23 cellular contexts compared by ENCODE assay signal in genomic region chr20:53287357-53288042, GRCh38.
"Had no signal": no experiment of that assay in that cellular context is flagged by ENCODE, and none has a peak within 500 bp of the region (broad histone marks: within the 10 kb centered on the region; RNA-seq: fewer than 3 reads in every experiment).

No MANE protein-coding gene starts in this region.

- H3K27ac Mint-ChIP-seq: activated CD4-positive, alpha-beta T cell treated with anti-CD3 and anti-CD28 coated beads, Interleukin-2, amount 10 ng/mL, durations not matched to agents 7 days and 5 days; activated naive CD4-positive, alpha-beta T cell treated with anti-CD3 and anti-CD28 coated beads, Interleukin-2, amount 10 ng/mL, durations not matched to agents 7 days and 5 days; endodermal cell; stimulated activated naive CD8-positive, alpha-beta T cell treated with anti-CD3 and anti-CD28 coated beads, Interleukin-15, amount 100 ng/mL, for 72 hours; T-helper 2 cell treated with Interferon-gamma antibody and Interleukin-4, amounts not matched to agents 5 μg/mL and 100 μg/mL, for 36 hours had no signal

- H3K36me3 ChIP-seq: ascending aorta, colonic mucosa, left lung, prostate gland, suprapubic skin, transverse colon, uterus had no signal

- FAIRE-seq: frontal cortex, keratinocyte, small intestine had no signal

- H3K4me3 ChIP-seq: ascending aorta, colonic mucosa, left lung, prostate gland, suprapubic skin, transverse colon, uterus had no signal

- H3K9me3 Mint-ChIP-seq: activated CD4-positive, alpha-beta T cell treated with anti-CD3 and anti-CD28 coated beads, Interleukin-2, amount 10 ng/mL, durations not matched to agents 7 days and 5 days; activated naive CD4-positive, alpha-beta T cell treated with anti-CD3 and anti-CD28 coated beads, Interleukin-2, amount 10 ng/mL, durations not matched to agents 7 days and 5 days; central memory CD8-positive, alpha-beta T cell; endodermal cell; stimulated activated naive CD8-positive, alpha-beta T cell treated with anti-CD3 and anti-CD28 coated beads, Interleukin-15, amount 100 ng/mL, for 72 hours; T-helper 2 cell treated with Interferon-gamma antibody and Interleukin-4, amounts not matched to agents 5 μg/mL and 100 μg/mL, for 36 hours had no signal

- H3K4me3 Mint-ChIP-seq: activated CD4-positive, alpha-beta T cell treated with anti-CD3 and anti-CD28 coated beads, Interleukin-2, amount 10 ng/mL, durations not matched to agents 7 days and 5 days; activated naive CD4-positive, alpha-beta T cell treated with anti-CD3 and anti-CD28 coated beads, Interleukin-2, amount 10 ng/mL, durations not matched to agents 7 days and 5 days; central memory CD8-positive, alpha-beta T cell; endodermal cell; stimulated activated naive CD8-positive, alpha-beta T cell treated with anti-CD3 and anti-CD28 coated beads, Interleukin-15, amount 100 ng/mL, for 72 hours; T-helper 2 cell treated with Interferon-gamma antibody and Interleukin-4, amounts not matched to agents 5 μg/mL and 100 μg/mL, for 36 hours had no signal

- H3K36me3 Mint-ChIP-seq: activated naive CD4-positive, alpha-beta T cell treated with anti-CD3 and anti-CD28 coated beads, Interleukin-2, amount 10 ng/mL, durations not matched to agents 7 days and 5 days had no signal

- H3K27ac ChIP-seq: ascending aorta, colonic mucosa, left lung, prostate gland, suprapubic skin, transverse colon, uterus had no signal

- H3K27me3 Mint-ChIP-seq: activated CD4-positive, alpha-beta T cell treated with anti-CD3 and anti-CD28 coated beads, Interleukin-2, amount 10 ng/mL, durations not matched to agents 7 days and 5 days; activated naive CD4-positive, alpha-beta T cell treated with anti-CD3 and anti-CD28 coated beads, Interleukin-2, amount 10 ng/mL, durations not matched to agents 7 days and 5 days had no signal

- H3K9me3 ChIP-seq: ascending aorta, colonic mucosa, left lung, prostate gland, suprapubic skin, transverse colon, uterus had no signal

- DNase-seq: activated CD4-positive, alpha-beta T cell treated with anti-CD3 and anti-CD28 coated beads, Interleukin-2, amount 10 ng/mL, durations not matched to agents 7 days and 5 days; activated CD4-positive, CD25-positive, alpha-beta regulatory T cell; activated CD8-positive, alpha-beta memory T cell treated with anti-CD3 and anti-CD28 coated beads, Interleukin-2, amount 50 U/mL, for 4 hours; activated effector memory CD4-positive, alpha-beta T cell treated with Interleukin-2 at 50 U/mL for 16 hours; activated naive CD4-positive, alpha-beta T cell treated with anti-CD3 and anti-CD28 coated beads, Interleukin-2, amount 10 ng/mL, durations not matched to agents 7 days and 5 days; activated T-cell treated with anti-CD3 and anti-CD28 coated beads, Interleukin-2, amount 50 U/mL, for 48 hours; colonic mucosa; endodermal cell; hypothalamus; left lung; right cardiac atrium; small intestine; stimulated activated CD4-positive, alpha-beta T cell treated with anti-CD3 and anti-CD28 coated beads, Interleukin-4, amount 100 ng/mL, for 1 hour; stimulated activated naive CD8-positive, alpha-beta T cell treated with anti-CD3 and anti-CD28 coated beads, Interleukin-15, amount 100 ng/mL, for 72 hours; transverse colon; uterus had no signal

- H3K4me1 ChIP-seq: ascending aorta, colonic mucosa, left lung, prostate gland, suprapubic skin, transverse colon, uterus had no signal

- H3K27me3 ChIP-seq: ascending aorta, colonic mucosa, left lung, suprapubic skin, transverse colon, uterus had no signal

- ATAC-seq: left lung; right cardiac atrium; stimulated activated naive CD8-positive, alpha-beta T cell treated with anti-CD3 and anti-CD28 coated beads, Interleukin-15, amount 100 ng/mL, for 72 hours had no signal

- H3K4me1 Mint-ChIP-seq: activated CD4-positive, alpha-beta T cell treated with anti-CD3 and anti-CD28 coated beads, Interleukin-2, amount 10 ng/mL, durations not matched to agents 7 days and 5 days; activated naive CD4-positive, alpha-beta T cell treated with anti-CD3 and anti-CD28 coated beads, Interleukin-2, amount 10 ng/mL, durations not matched to agents 7 days and 5 days; central memory CD8-positive, alpha-beta T cell; stimulated activated naive CD8-positive, alpha-beta T cell treated with anti-CD3 and anti-CD28 coated beads, Interleukin-15, amount 100 ng/mL, for 72 hours had no signal
